In genomic region chr4:168707205-168707604, GRCh38 we compare ENCODE assay signal across 29 cellular contexts.
A peak's percentile ranks its signal among the peaks of the same experiment; 100 is the strongest.
DNase-seq lines count a peak whose midpoint lies in the region; ATAC-seq, FAIRE-seq and TF ChIP-seq lines count a peak whose summit lies in the region.
"Had no signal": no experiment of that assay in that cellular context is flagged by ENCODE, and none has a peak within 500 bp of the region (broad histone marks: within the 10 kb centered on the region; RNA-seq: fewer than 3 reads in every experiment).

No MANE protein-coding gene starts in this region.

- H3K4me3 ChIP-seq in GM23248 (no peak overlapping the region), bronchial epithelial cell (ENCODE audit: low read depth, low read length) (no peak overlapping the region), psoas muscle (no peak overlapping the region), body of pancreas (no peak overlapping the region), spleen (no peak overlapping the region)
- H3K4me3 ChIP-seq: GM23338, hepatocyte, K562, left lung, sigmoid colon, suprapubic skin, uterus had no signal

- no peak overlapping the region for H2AFZ ChIP-seq in GM23248
- H2AFZ ChIP-seq: GM23338, hepatocyte had no signal

- ATAC-seq in psoas muscle (peak in 2 of 4 donors; percentile 50 to 52), body of pancreas (no peak)
- ATAC-seq: activated T-cell treated with anti-CD3 and anti-CD28 coated beads, Interleukin-2, amount 50 U/mL, for 72 hours; CD8-positive, alpha-beta T cell; GM23338; K562; left lung had no signal

- no peak overlapping the region for H3K27ac ChIP-seq in GM23248
- H3K27ac ChIP-seq in psoas muscle = peak overlapping the region; percentile 42
- no peak overlapping the region for H3K27ac ChIP-seq in body of pancreas
- no peak overlapping the region for H3K27ac ChIP-seq in spleen
- H3K27ac ChIP-seq: epithelial cell of prostate, hepatocyte, left lung, suprapubic skin, uterus had no signal

- peak; percentile 67 for DNase-seq in GM23248
- peak; percentile 63 for DNase-seq in RCC 7860 (ENCODE audit: low spot score)
- no peak for DNase-seq in bronchial epithelial cell (ENCODE audit: low read depth)
- no peak for DNase-seq in psoas muscle
- no peak for DNase-seq in body of pancreas
- DNase-seq in AML-193 (lab: John Stamatoyannopoulos, UW) = no peak
- no peak for DNase-seq in NCI-H1092 treated with DMSO at 0.1 percent for 48 hours (lab: John Stamatoyannopoulos, UW)
- no peak for DNase-seq in spleen
- DNase-seq: activated CD4-positive, alpha-beta T cell treated with anti-CD3 and anti-CD28 coated beads for 1 hour; activated naive CD4-positive, alpha-beta T cell treated with anti-CD3 and anti-CD28 coated beads, Interleukin-2, amount 10 ng/mL, durations not matched to agents 7 days and 5 days; activated T-cell treated with anti-CD3 and anti-CD28 coated beads, Interleukin-2, amount 50 U/mL, for 72 hours; CD8-positive, alpha-beta T cell; foreskin melanocyte; immature natural killer cell; left lung; midbrain; NCI-H1930; NCI-H2227 treated with DMSO at 0.1 percent for 48 hours; NCI-H748 treated with DMSO at 0.1 percent for 48 hours; posterior cingulate gyrus; Right ventricle myocardium superior; sigmoid colon; uterus had no signal

- WGBS in GM23248 (ENCODE audit: low coverage in 1 of 2, low lambda C conversion rate in 2 of 2, missing lambda C conversion rate in 2 of 2), 2 experiments = 51% methylated on average over 4 of the region's 4 CpGs
- WGBS in psoas muscle, 3 donors = 54 to 68% (median 58%) methylated on average over 4 of the region's 4 CpGs
- WGBS in body of pancreas, 2 donors = 72 to 84% methylated on average over 4 of the region's 4 CpGs
- 75 to 85% (median 79%) methylated on average over 4 of the region's 4 CpGs for WGBS in spleen, 5 donors

- H4K20me1 ChIP-seq in GM23248 (ENCODE audit: insufficient read depth) = no peaks in the 10 kb centered on the region

- no peaks in the 10 kb centered on the region for H3K79me2 ChIP-seq in GM23248 (ENCODE audit: insufficient read depth)
- H3K79me2 ChIP-seq: hepatocyte had no signal

- no peak for TF ChIP-seq CTCF in bronchial epithelial cell (IDR thresholded peaks at IDR 0.05; ENCODE audit: insufficient read depth, low read length, severe bottlenecking)
- TF ChIP-seq CTCF in psoas muscle (IDR thresholded peaks at IDR 0.05) = no peak
- TF ChIP-seq CTCF in body of pancreas (IDR thresholded peaks at IDR 0.05) = no peak
- no peak for TF ChIP-seq CTCF in spleen (IDR thresholded peaks at IDR 0.05 in 8 of 11, conservative IDR thresholded peaks at IDR 0.05 in 3 of 11)

- H3K27me3 ChIP-seq in GM23248 (replicated peaks; ENCODE audit: insufficient read depth) (no peaks in the 10 kb centered on the region), bronchial epithelial cell (ENCODE audit: control insufficient read depth, insufficient read depth, low read length) (no peaks in the 10 kb centered on the region), psoas muscle (ENCODE audit: insufficient read depth in 3 of 3, low read length in 2 of 3) (no peaks in the 10 kb centered on the region), body of pancreas (no peaks in the 10 kb centered on the region), spleen (replicated peaks in 1 of 7) (no peaks in the 10 kb centered on the region)
- H3K27me3 ChIP-seq: hepatocyte, left lung, sigmoid colon, suprapubic skin, uterus had no signal

- FAIRE-seq in RCC 7860 (lab: Jason Lieb, UNC) = peak; percentile 77
- FAIRE-seq in bronchial epithelial cell (lab: Jason Lieb, UNC) = peak; percentile 43
- FAIRE-seq: K562, TTC549 had no signal

- H3K9me2 ChIP-seq in GM23248 (ENCODE audit: insufficient read depth) = no peaks in the 10 kb centered on the region

- in situ Hi-C loops in GM23248 (cut with MboI) = no loop called here

- H3K4me1 ChIP-seq in GM23248 (ENCODE audit: insufficient read depth) (peaks cover 23% of the 10 kb centered on the region), psoas muscle (peaks cover 18% of the 10 kb centered on the region), body of pancreas (peaks cover 5% of the 10 kb centered on the region), spleen (peaks cover 0 to 18% (median 9%) of the 10 kb centered on the region in 6 donors)
- H3K4me1 ChIP-seq: left lung had no signal

- H3K36me3 ChIP-seq in GM23248 (ENCODE audit: low read depth) = no peaks in the 10 kb centered on the region
- H3K36me3 ChIP-seq in bronchial epithelial cell (ENCODE audit: control insufficient read depth, insufficient read depth, low read length) = no peaks in the 10 kb centered on the region
- H3K36me3 ChIP-seq in psoas muscle (ENCODE audit: insufficient read depth in 1 of 2, low read depth in 1 of 2) = peaks cover 0 to 3% of the 10 kb centered on the region in 2 donors
- H3K36me3 ChIP-seq in body of pancreas (replicated peaks in 1 of 2; ENCODE audit: insufficient read depth in 1 of 2, low read depth in 2 of 2) = no peaks in the 10 kb centered on the region
- H3K36me3 ChIP-seq in spleen = no peaks in the 10 kb centered on the region
- H3K36me3 ChIP-seq: left lung, sigmoid colon, suprapubic skin had no signal

- peaks cover 7% of the 10 kb centered on the region for H3F3A ChIP-seq in GM23248 (ENCODE audit: insufficient read depth)

- intact Hi-C loops in psoas muscle (cut with DNase I) = loop anchor here in 1 of 2 donors (5.0 kb wide), 1 partner anchor 1070 kb away; no protein-coding TSS in a partner anchor
- intact Hi-C loops in body of pancreas (cut with DNase I) = no loop called here
- intact Hi-C loops in spleen (cut with DNase I; ENCODE audit: low total_unique reads) = no loop called here

- H3K9me3 ChIP-seq in GM23248 (ENCODE audit: low read depth) (no peaks in the 10 kb centered on the region), psoas muscle (no peaks in the 10 kb centered on the region), body of pancreas (no peaks in the 10 kb centered on the region), spleen (no peaks in the 10 kb centered on the region)
- H3K9me3 ChIP-seq: left lung, sigmoid colon, suprapubic skin, uterus had no signal

- TF ChIP-seq POLR2A in body of pancreas (IDR thresholded peaks at IDR 0.05) (no peak), spleen (IDR thresholded peaks at IDR 0.05) (no peak)

- H3K9ac ChIP-seq in GM23248 = no peak overlapping the region

- H3K4me2 ChIP-seq in GM23248 (ENCODE audit: unreplicated experiment) = no peak overlapping the region
- H3K4me2 ChIP-seq: GM23338, hepatocyte had no signal

Comparison
In these comparisons a context has a peak if more than half of its experiments do, and no peak if none do; other contexts are left out.
1. DNase-seq: peak in GM23248 (single experiment) and RCC 7860 (single experiment); none in bronchial epithelial cell (single experiment), psoas muscle (0 of 2), body of pancreas (0 of 4), AML-193 (0 of 2), NCI-H1092 treated with DMSO at 0.1 percent for 48 hours (single experiment) and spleen (single experiment).